In the genomic region with DNA sequence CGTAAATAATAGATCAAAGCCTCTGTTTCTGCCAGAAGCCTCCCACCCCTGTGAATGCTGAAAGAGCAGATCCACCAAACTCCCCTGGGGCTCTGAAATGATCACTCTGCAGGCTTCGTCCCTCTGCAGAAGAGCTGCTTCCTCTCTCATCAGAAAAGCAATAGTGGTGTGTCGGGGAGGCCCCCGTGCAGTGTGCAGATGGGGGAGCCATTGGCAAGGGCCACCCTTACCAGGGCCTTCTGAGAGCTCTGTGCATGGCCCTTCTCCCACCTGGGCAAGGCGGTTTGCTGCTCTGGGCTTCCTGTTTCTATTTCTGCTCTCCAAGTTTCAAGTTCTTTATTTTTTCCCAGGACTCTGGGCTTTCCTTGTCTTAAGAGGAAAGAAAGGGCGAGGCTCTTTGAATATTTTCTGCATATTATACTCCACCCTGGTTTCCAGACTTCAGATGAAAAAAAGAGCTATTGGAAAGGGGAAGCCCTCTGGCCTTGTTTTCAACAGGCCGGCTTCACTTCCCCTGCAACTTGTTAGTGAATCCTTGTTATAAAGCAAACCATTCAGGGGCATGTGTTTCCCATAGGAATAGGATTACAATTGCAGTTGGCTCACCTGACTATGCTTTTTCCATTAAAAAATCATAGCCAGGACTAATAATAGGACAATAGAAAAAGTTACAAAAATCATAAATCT, we compare ENCODE assay signal across 20 cellular contexts.
A peak's percentile ranks its signal among the peaks of the same experiment; 100 is the strongest.
DNase-seq lines count a peak whose midpoint lies in the region; ATAC-seq and TF ChIP-seq lines count a peak whose summit lies in the region.
"Had no signal": no experiment of that assay in that cellular context is flagged by ENCODE, and none has a peak within 500 bp of the region (broad histone marks: within the 10 kb centered on the region; RNA-seq: fewer than 3 reads in every experiment).

No MANE protein-coding gene starts in this region.

- TF ChIP-seq CTCF in liver (IDR thresholded peaks at IDR 0.05; ENCODE audit: low read depth, low read length, missing input control) = no peak
- no peak for TF ChIP-seq CTCF in ovary (IDR thresholded peaks at IDR 0.05)

- H3K36me3 ChIP-seq in liver (ENCODE audit: control insufficient read depth in 4 of 4, insufficient read depth in 3 of 4, low read depth in 1 of 4, low read length in 3 of 4) (no peaks in the 10 kb centered on the region), subcutaneous abdominal adipose tissue (ENCODE audit: control insufficient read depth in 5 of 5, insufficient read depth in 5 of 5, low read length in 5 of 5) (no peaks in the 10 kb centered on the region), ovary (no peaks in the 10 kb centered on the region)
- H3K36me3 ChIP-seq: adrenal gland, SJCRH30, thoracic aorta had no signal

- in situ Hi-C loops in SK-MEL-5 (cut with HindIII; ENCODE audit: low pct_unique_long_range_greater_than_20kb, low sequenced_read_pairs) = no loop called here

- H3K4me1 ChIP-seq in liver (ENCODE audit: control insufficient read depth in 4 of 4, insufficient read depth in 4 of 4, low read length in 3 of 4) = no peaks in the 10 kb centered on the region
- H3K4me1 ChIP-seq in subcutaneous abdominal adipose tissue (ENCODE audit: control insufficient read depth in 5 of 5, insufficient read depth in 5 of 5, low read length in 5 of 5) = peaks cover 6 to 25% (median 9%) of the 10 kb centered on the region in 5 donors
- peaks cover 4% of the 10 kb centered on the region for H3K4me1 ChIP-seq in ovary (ENCODE audit: insufficient read depth)
- H3K4me1 ChIP-seq: adrenal gland, SJCRH30 had no signal

- no peak for TF ChIP-seq EP300 in ovary (IDR thresholded peaks at IDR 0.05)

- ATAC-seq in HG03432 (IDR thresholded peaks at IDR 0.05; ENCODE audit: unreplicated experiment) = peak; percentile 53
- ATAC-seq: activated CD4-positive, CD25-positive, alpha-beta regulatory T cell treated with anti-CD3 and anti-CD28 coated beads, Interleukin-2, amount 50 U/mL, for 24 hours; activated T-helper 17 cell treated with anti-CD3 and anti-CD28 coated beads, Interleukin-2, amount 50 U/mL, for 72 hours had no signal

- DNase-seq in SK-MEL-5 (ENCODE audit: low read depth, low spot score) = peak; percentile 39
- no peak for DNase-seq in dedifferentiated amniotic fluid mesenchymal stem cell (ENCODE audit: extremely low spot score)
- no peak for DNase-seq in 8988T
- no peak for DNase-seq in ovary
- DNase-seq: DMS 273 treated with DMSO at 0.1 percent for 48 hours; effector memory CD4-positive, alpha-beta T cell; H7; NCI-H1436; NCI-H345; SJCRH30; small intestine; stimulated activated CD4-positive, alpha-beta T cell treated with anti-CD3 and anti-CD28 coated beads, Interleukin-4, amount 100 ng/mL, for 24 hours had no signal

- H3K9me3 ChIP-seq in liver (ENCODE audit: control insufficient read depth in 4 of 4, low read length in 3 of 4) (no peaks in the 10 kb centered on the region), subcutaneous abdominal adipose tissue (ENCODE audit: control insufficient read depth in 5 of 5, low read length in 5 of 5) (no peaks in the 10 kb centered on the region), ovary (no peaks in the 10 kb centered on the region)
- H3K9me3 ChIP-seq: adrenal gland, SJCRH30, thoracic aorta had no signal

- intact Hi-C loops in ovary (cut with DNase I) = loop anchor here in 1 of 4 donors (2.0 kb wide), 1 partner anchor 49 kb away; no protein-coding TSS in a partner anchor

- no peak for TF ChIP-seq RAD21 in liver (IDR thresholded peaks at IDR 0.05)

- no peak for TF ChIP-seq POLR2A in ovary (IDR thresholded peaks at IDR 0.05)

- no peak overlapping the region for H3K9ac ChIP-seq in liver (ENCODE audit: low read depth in 1 of 2, low read length in 2 of 2)
- H3K9ac ChIP-seq in subcutaneous abdominal adipose tissue (ENCODE audit: low read length in 5 of 5) = no peak overlapping the region

- H3K27me3 ChIP-seq in liver (ENCODE audit: control insufficient read depth in 4 of 4, insufficient read depth in 4 of 4, low read length in 3 of 4) (no peaks in the 10 kb centered on the region), subcutaneous abdominal adipose tissue (ENCODE audit: control insufficient read depth in 5 of 5, insufficient read depth in 4 of 5, low read length in 5 of 5) (peaks cover 0 to 6% (median 0%) of the 10 kb centered on the region in 5 donors), ovary (no peaks in the 10 kb centered on the region)
- H3K27me3 ChIP-seq: adrenal gland, SJCRH30 had no signal

- H3K4me3 ChIP-seq in liver (ENCODE audit: low read depth in 1 of 3, low read length in 3 of 3) = no peak overlapping the region
- peak overlapping the region in 3 of 5 donors; percentile 2 to 48 (median 18) for H3K4me3 ChIP-seq in subcutaneous abdominal adipose tissue (ENCODE audit: low read depth in 1 of 5, low read length in 5 of 5)
- no peak overlapping the region for H3K4me3 ChIP-seq in ovary
- H3K4me3 ChIP-seq: adrenal gland, SJCRH30, thoracic aorta had no signal

- 75% methylated on average over 7 of the region's 7 CpGs for WGBS in liver
- 33 to 39% (median 34%) methylated on average over 7 of the region's 7 CpGs for WGBS in ovary, 3 donors

- H3K27ac ChIP-seq in liver (ENCODE audit: low read depth in 1 of 2, low read length in 2 of 2) (no peak overlapping the region), subcutaneous abdominal adipose tissue (ENCODE audit: low read depth, low read length) (peak overlapping the region; percentile 30), ovary (no peak overlapping the region)
- H3K27ac ChIP-seq: HL-60, SJCRH30, thoracic aorta had no signal

TF ChIP-seq in liver, 16 proteins besides CTCF, POLR2A, EP300 and RAD21:
- TF ChIP-seq NR2F2 (IDR thresholded peaks at IDR 0.05) = peak; percentile 46
- TF ChIP-seq, protein P1, sequence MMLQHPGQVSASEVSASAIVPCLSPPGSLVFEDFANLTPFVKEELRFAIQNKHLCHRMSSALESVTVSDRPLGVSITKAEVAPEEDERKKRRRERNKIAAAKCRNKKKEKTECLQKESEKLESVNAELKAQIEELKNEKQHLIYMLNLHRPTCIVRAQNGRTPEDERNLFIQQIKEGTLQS (IDR thresholded peaks at IDR 0.05) = no peak
- no peak for TF ChIP-seq RXRA (IDR thresholded peaks at IDR 0.05)
- TF ChIP-seq EGR1 (IDR thresholded peaks at IDR 0.05; ENCODE audit: low read depth in 2 of 2) = no peak
- TF ChIP-seq, protein P2, sequence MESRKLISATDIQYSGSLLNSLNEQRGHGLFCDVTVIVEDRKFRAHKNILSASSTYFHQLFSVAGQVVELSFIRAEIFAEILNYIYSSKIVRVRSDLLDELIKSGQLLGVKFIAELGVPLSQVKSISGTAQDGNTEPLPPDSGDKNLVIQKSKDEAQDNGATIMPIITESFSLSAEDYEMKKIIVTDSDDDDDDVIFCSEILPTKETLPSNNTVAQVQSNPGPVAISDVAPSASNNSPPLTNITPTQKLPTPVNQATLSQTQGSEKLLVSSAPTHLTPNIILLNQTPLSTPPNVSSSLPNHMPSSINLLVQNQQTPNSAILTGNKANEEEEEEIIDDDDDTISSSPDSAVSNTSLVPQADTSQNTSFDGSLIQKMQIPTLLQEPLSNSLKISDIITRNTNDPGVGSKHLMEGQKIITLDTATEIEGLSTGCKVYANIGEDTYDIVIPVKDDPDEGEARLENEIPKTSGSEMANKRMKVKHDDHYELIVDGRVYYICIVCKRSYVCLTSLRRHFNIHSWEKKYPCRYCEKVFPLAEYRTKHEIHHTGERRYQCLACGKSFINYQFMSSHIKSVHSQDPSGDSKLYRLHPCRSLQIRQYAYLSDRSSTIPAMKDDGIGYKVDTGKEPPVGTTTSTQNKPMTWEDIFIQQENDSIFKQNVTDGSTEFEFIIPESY (IDR thresholded peaks at IDR 0.05) = no peak
- no peak for TF ChIP-seq TAF1 (conservative IDR thresholded peaks at IDR 0.05)

Comparison
In these comparisons a context has a peak if more than half of its experiments do, and no peak if none do; other contexts are left out.
1. H3K4me3 ChIP-seq: peak in subcutaneous abdominal adipose tissue (3 of 5); none in liver (0 of 3) and ovary (single experiment).